15 cellular contexts compared by ENCODE assay signal in the genomic region with DNA sequence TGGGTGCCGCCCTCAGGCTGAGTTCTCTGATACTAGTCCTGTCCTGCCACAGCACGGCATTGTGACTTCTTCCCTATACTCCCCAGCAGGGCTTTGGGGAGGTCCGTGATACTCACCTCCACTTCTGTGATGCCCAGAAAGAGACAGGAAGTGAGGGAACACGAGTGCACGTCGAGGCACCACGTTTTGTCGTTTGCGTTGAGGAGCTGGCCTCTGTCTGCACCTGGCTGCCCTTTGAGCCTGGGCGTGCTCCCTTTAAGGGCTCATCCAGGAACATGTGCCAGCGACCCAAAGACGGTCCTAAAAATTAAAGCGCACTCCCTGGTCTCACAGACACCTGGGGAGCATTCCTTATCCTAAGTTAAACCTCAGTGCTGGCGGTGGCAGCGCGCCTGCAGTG. TPM values are rescaled to one million over a fixed set of nuclear protein-coding genes. Genes with fewer than 3 reads are reported as not detected.
DNase-seq lines count a peak whose midpoint lies in the region; ATAC-seq and TF ChIP-seq lines count a peak whose summit lies in the region.
"Had no signal": no experiment of that assay in that cellular context is flagged by ENCODE, and none has a peak within 500 bp of the region (broad histone marks: within the 10 kb centered on the region; RNA-seq: fewer than 3 reads in every experiment).

No MANE protein-coding gene starts in this region.

- no peak for ATAC-seq in left ventricle myocardium superior
- no peak for ATAC-seq in lower lobe of right lung
- no peak for ATAC-seq in HG03521 (IDR thresholded peaks at IDR 0.05; ENCODE audit: unreplicated experiment)
- ATAC-seq: CD8-positive, alpha-beta T cell had no signal

- H3K36me3 Mint-ChIP-seq in chondrocyte (ENCODE audit: low read depth) = no peaks in the 10 kb centered on the region
- H3K36me3 Mint-ChIP-seq: CD8-positive, alpha-beta T cell had no signal

- intact Hi-C loops in left ventricle myocardium superior (cut with micrococcal nuclease) (no loop called here), lower lobe of right lung (cut with DNase I) (no loop called here)

- no peaks in the 10 kb centered on the region for H3K9me3 Mint-ChIP-seq in chondrocyte (ENCODE audit: low read depth)
- H3K9me3 Mint-ChIP-seq: CD8-positive, alpha-beta T cell; H9 had no signal

- H3K9me3 ChIP-seq in right atrium auricular region (no peaks in the 10 kb centered on the region), lower lobe of right lung (no peaks in the 10 kb centered on the region)

- DNase-seq in left ventricle myocardium superior = peak; percentile 10
- no peak for DNase-seq in right atrium auricular region (ENCODE audit: low spot score)
- peak; percentile 46 for DNase-seq in chondrocyte (ENCODE audit: low spot score)
- peak; percentile 20 for DNase-seq in lower lobe of right lung
- no peak for DNase-seq in GM13976 (ENCODE audit: low spot score)
- DNase-seq: Calu3; CD8-positive, alpha-beta T cell; DMS79 treated with DMSO at 0.1 percent for 48 hours; GF-D8; GOT3; H9 had no signal

- peaks cover 61% of the 10 kb centered on the region for H3K27me3 Mint-ChIP-seq in chondrocyte (ENCODE audit: low read depth)

- no peak overlapping the region for H3K4me3 ChIP-seq in right atrium auricular region
- H3K4me3 ChIP-seq in lower lobe of right lung = no peak overlapping the region
- H3K4me3 ChIP-seq: BLaER1 treated with 17β-estradiol and CSF1 and Interleukin-3, amounts not matched to agents 10 nM and 100 nM had no signal

- H3K4me3 Mint-ChIP-seq in chondrocyte (ENCODE audit: unreplicated experiment) = no peak overlapping the region
- H3K4me3 Mint-ChIP-seq: B cell; CD8-positive, alpha-beta T cell; H9 had no signal

- H3K4me1 ChIP-seq in right atrium auricular region (peaks cover 0 to 6% of the 10 kb centered on the region in 2 donors), lower lobe of right lung (no peaks in the 10 kb centered on the region)

- H3K4me1 Mint-ChIP-seq in chondrocyte (ENCODE audit: low read depth) = peaks cover 2% of the 10 kb centered on the region

- TF ChIP-seq CTCF in right atrium auricular region (IDR thresholded peaks at IDR 0.05) = no peak
- no peak for TF ChIP-seq CTCF in chondrocyte (IDR thresholded peaks at IDR 0.05)
- no peak for TF ChIP-seq CTCF in lower lobe of right lung (IDR thresholded peaks at IDR 0.05)
- no peak for TF ChIP-seq CTCF in GM13976 (IDR thresholded peaks at IDR 0.05; ENCODE audit: borderline replicate concordance, control extremely low read depth, extremely low read depth, insufficient read depth, missing control alignments)

- H3K27me3 ChIP-seq in right atrium auricular region = peaks cover 2 to 5% of the 10 kb centered on the region in 2 donors
- peaks cover 69% of the 10 kb centered on the region for H3K27me3 ChIP-seq in lower lobe of right lung (ENCODE audit: low read depth)

- no peak overlapping the region for H3K27ac ChIP-seq in right atrium auricular region
- no peak overlapping the region for H3K27ac ChIP-seq in lower lobe of right lung
- H3K27ac ChIP-seq: BLaER1 treated with 17β-estradiol and CSF1 and Interleukin-3, amounts not matched to agents 10 nM and 100 nM had no signal

- H3K27ac Mint-ChIP-seq in chondrocyte (ENCODE audit: unreplicated experiment) = no peak overlapping the region
- H3K27ac Mint-ChIP-seq: B cell; CD8-positive, alpha-beta T cell; H9 had no signal

- no peaks in the 10 kb centered on the region for H3K36me3 ChIP-seq in right atrium auricular region
- no peaks in the 10 kb centered on the region for H3K36me3 ChIP-seq in lower lobe of right lung
- H3K36me3 ChIP-seq: BLaER1 treated with 17β-estradiol and CSF1 and Interleukin-3, amounts not matched to agents 10 nM and 100 nM had no signal

- in situ Hi-C loops in GM13976 (cut with MboI; ENCODE audit: low sequenced_read_pairs, unreplicated experiment) = no loop called here

RNA-seq across cellular contexts. Expression of a gene that starts 8.7 kb away (rescaled TPM):
- total RNA-seq in left ventricle myocardium superior (19.6 TPM), right atrium auricular region (not detected), chondrocyte (not detected in 3 replicates), lower lobe of right lung (not detected)
- total RNA-seq: A172; B cell; Calu3; CD8-positive, alpha-beta T cell had no signal

Comparison
In these comparisons a context has a peak if more than half of its experiments do, and no peak if none do; other contexts are left out.
1. DNase-seq: peak in left ventricle myocardium superior (single experiment), chondrocyte (single experiment) and lower lobe of right lung (single experiment); none in right atrium auricular region (single experiment) and GM13976 (single experiment).
2. RNA of a gene that starts 8.7 kb away (total RNA-seq): 19.6 TPM in left ventricle myocardium superior (single experiment); not detected in right atrium auricular region, not detected in chondrocyte and not detected in lower lobe of right lung (single experiment); every median in the first group is over 10 times any median in the second.